17 cellular contexts compared by ENCODE assay signal in the genomic region with DNA sequence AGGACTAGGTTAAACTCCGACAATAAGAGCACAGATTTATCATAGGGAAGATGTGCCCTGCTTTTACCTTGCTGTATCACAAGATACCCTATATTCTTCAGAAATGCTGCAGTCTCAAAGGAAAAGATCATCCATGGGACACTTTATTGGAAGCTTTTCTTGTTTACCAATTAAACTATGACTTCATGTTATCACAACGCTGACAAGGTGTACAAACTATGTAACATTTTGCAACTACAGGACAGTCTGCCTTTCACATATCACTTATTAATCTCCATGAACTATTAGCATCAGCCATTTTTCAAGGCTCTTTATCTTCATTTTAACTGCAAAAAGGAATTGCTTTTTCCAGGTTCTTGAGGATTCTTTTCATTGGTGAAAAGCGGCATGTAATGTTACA. TPM values are rescaled to one million over a fixed set of nuclear protein-coding genes. Genes with fewer than 3 reads are reported as not detected.
DNase-seq lines count a peak whose midpoint lies in the region; ATAC-seq and TF ChIP-seq lines count a peak whose summit lies in the region.
"Had no signal": no experiment of that assay in that cellular context is flagged by ENCODE, and none has a peak within 500 bp of the region (broad histone marks: within the 10 kb centered on the region; RNA-seq: fewer than 3 reads in every experiment).

No MANE protein-coding gene starts in this region.

- POLR2A ChIA-PET in OCI-LY7 (lab: Charles Lee) = interaction anchor here (0.7 to 6.9 kb wide), 13 partner anchors 10 to 105 kb away, joined by 3 to 37 read pairs (median 7); a partner anchor contains a TSS

- H3K27me3 ChIP-seq in left ventricle myocardium inferior (ENCODE audit: low read depth) = no peaks in the 10 kb centered on the region
- no peaks in the 10 kb centered on the region for H3K27me3 ChIP-seq in smooth muscle cell (ENCODE audit: low read depth)

- CTCF ChIA-PET in OCI-LY7 (lab: Charles Lee; ENCODE audit: unreplicated experiment) = interaction anchor here (0.5 to 1.5 kb wide), 2 partner anchors 27 to 34 kb away, joined by 3 read pairs; a partner anchor contains a TSS

- H2AFZ ChIP-seq in OCI-LY7 (ENCODE audit: low read length) (peak overlapping the region; percentile 64; the same call in 1 of the 2 replicates), smooth muscle cell (ENCODE audit: low read depth) (no peak overlapping the region)

- peak overlapping the region in 1 of 2 donors; percentile 56 for H3K4me3 Mint-ChIP-seq in effector memory CD8-positive, alpha-beta T cell

- no peak overlapping the region for H3K9ac ChIP-seq in smooth muscle cell (ENCODE audit: low read depth)

- TF ChIP-seq CTCF in left ventricle myocardium inferior (IDR thresholded peaks at IDR 0.05; ENCODE audit: borderline replicate concordance) = no peak
- no peak for TF ChIP-seq CTCF in OCI-LY7 (conservative IDR thresholded peaks at IDR 0.05; ENCODE audit: low read length)
- TF ChIP-seq CTCF in smooth muscle cell (IDR thresholded peaks at IDR 0.05; ENCODE audit: borderline replicate concordance, insufficient read depth, poor library complexity, severe bottlenecking) = no peak
- no peak for TF ChIP-seq CTCF in GM13977 (IDR thresholded peaks at IDR 0.05; ENCODE audit: extremely low read depth, insufficient read depth, missing control alignments)

- peaks cover 21% of the 10 kb centered on the region for H3F3A ChIP-seq in smooth muscle cell (ENCODE audit: low read depth)

- H3K4me1 Mint-ChIP-seq in effector memory CD8-positive, alpha-beta T cell (ENCODE audit: low read depth in 2 of 2) = peaks cover 45 to 80% of the 10 kb centered on the region in 2 donors

- H3K27me3 Mint-ChIP-seq in effector memory CD8-positive, alpha-beta T cell = no peaks in the 10 kb centered on the region

- H3K9me3 Mint-ChIP-seq in effector memory CD8-positive, alpha-beta T cell = no peaks in the 10 kb centered on the region

- WGBS in smooth muscle cell (ENCODE audit: low lambda C conversion rate) = 95% methylated on average over 3 of the region's 3 CpGs

- H3K4me2 ChIP-seq in OCI-LY7 (ENCODE audit: low read length) (peak overlapping the region; percentile 90), smooth muscle cell (peak overlapping the region; percentile 61)

- H3K27ac ChIP-seq in left ventricle myocardium inferior (replicated peaks) (peak overlapping the region; percentile 74), OCI-LY7 (ENCODE audit: low read depth, low read length, poor library complexity, severe bottlenecking) (peak overlapping the region; percentile 77), smooth muscle cell (ENCODE audit: low read depth) (peak overlapping the region; percentile 78)
- H3K27ac ChIP-seq: HL-60, lower lobe of right lung, psoas muscle had no signal

- ATAC-seq in left ventricle myocardium superior = no peak
- ATAC-seq in effector memory CD8-positive, alpha-beta T cell (replicated peaks) = no peak
- no peak for ATAC-seq in HG03439 (IDR thresholded peaks at IDR 0.05; ENCODE audit: unreplicated experiment)
- ATAC-seq: lower lobe of right lung had no signal

- H3K79me2 ChIP-seq in OCI-LY7 (ENCODE audit: insufficient read depth, low read depth, low read length) = peaks cover 47% of the 10 kb centered on the region; the same call in 1 of the 2 replicates
- peaks cover 39% of the 10 kb centered on the region for H3K79me2 ChIP-seq in smooth muscle cell (ENCODE audit: low read depth)

- H3K4me3 ChIP-seq in left ventricle myocardium inferior (no peak overlapping the region), OCI-LY7 (ENCODE audit: low read depth, low read length, poor library complexity, severe bottlenecking) (peak overlapping the region; percentile 65), smooth muscle cell (no peak overlapping the region)
- H3K4me3 ChIP-seq: lower lobe of right lung, psoas muscle had no signal

- BruUV-seq in OCI-LY7 (replicated peaks; lab: Mats Ljungman, UMichigan) = no TSS peak

- H3K27ac Mint-ChIP-seq in effector memory CD8-positive, alpha-beta T cell = peak overlapping the region; percentile 86 to 94

- no peaks in the 10 kb centered on the region for H4K20me1 ChIP-seq in OCI-LY7 (ENCODE audit: insufficient read depth, low read length)
- H4K20me1 ChIP-seq in smooth muscle cell (ENCODE audit: low read depth) = peaks cover 7% of the 10 kb centered on the region

- intact Hi-C loops in left ventricle myocardium inferior (cut with micrococcal nuclease) = no loop called here
- intact Hi-C loops in left ventricle myocardium superior (cut with micrococcal nuclease) = no loop called here
- intact Hi-C loops in OCI-LY7 (cut with micrococcal nuclease; ENCODE audit: unreplicated experiment) = loop anchor here (10.0 kb wide), 1 partner anchor 420 kb away; no protein-coding TSS in a partner anchor

- peaks cover 31% of the 10 kb centered on the region for H3K36me3 Mint-ChIP-seq in effector memory CD8-positive, alpha-beta T cell (ENCODE audit: insufficient read depth)

- H3K9me2 ChIP-seq in OCI-LY7 (ENCODE audit: insufficient read depth, low read length) = no peaks in the 10 kb centered on the region

- peaks cover 14% of the 10 kb centered on the region for H3K36me3 ChIP-seq in left ventricle myocardium inferior
- peaks cover 3% of the 10 kb centered on the region; the same call in 1 of the 2 replicates for H3K36me3 ChIP-seq in OCI-LY7 (ENCODE audit: insufficient read depth, low read length)
- no peaks in the 10 kb centered on the region for H3K36me3 ChIP-seq in smooth muscle cell (ENCODE audit: low read depth)
- H3K36me3 ChIP-seq: lower lobe of right lung had no signal

- H3K4me1 ChIP-seq in left ventricle myocardium inferior = peaks cover 92% of the 10 kb centered on the region
- H3K4me1 ChIP-seq in OCI-LY7 (ENCODE audit: insufficient read depth, low read length, poor library complexity, severe bottlenecking) = peaks cover 95% of the 10 kb centered on the region
- H3K4me1 ChIP-seq in smooth muscle cell (ENCODE audit: low read depth) = peaks cover 28% of the 10 kb centered on the region

- DNase-seq in left ventricle myocardium inferior (no peak), left ventricle myocardium superior (no peak), OCI-LY7 (ENCODE audit: low spot score) (no peak), smooth muscle cell (lab: John Stamatoyannopoulos, UW; ENCODE audit: unreplicated experiment) (no peak), GM13977 (ENCODE audit: low spot score) (no peak), H4 (ENCODE audit: low spot score) (no peak)
- DNase-seq in effector memory CD8-positive, alpha-beta T cell = no peak
- DNase-seq: activated CD8-positive, alpha-beta memory T cell treated with anti-CD3 and anti-CD28 coated beads for 24 hours; activated naive CD4-positive, alpha-beta T cell; lower lobe of right lung; naive B cell; NCI-H1436; psoas muscle; SHP77; T1000 had no signal

- in situ Hi-C loops in GM13977 (cut with MboI; ENCODE audit: low pct_unique_long_range_greater_than_20kb, low sequenced_read_pairs, unreplicated experiment) = no loop called here

- H3K9me3 ChIP-seq in left ventricle myocardium inferior (replicated peaks) (no peaks in the 10 kb centered on the region), OCI-LY7 (ENCODE audit: low read length) (no peaks in the 10 kb centered on the region), smooth muscle cell (replicated peaks; ENCODE audit: low read depth) (no peaks in the 10 kb centered on the region)
- H3K9me3 ChIP-seq: lower lobe of right lung, psoas muscle had no signal

RNA-seq across cellular contexts. Expression of a gene that starts 34.0 kb away (rescaled TPM):
- total RNA-seq in left ventricle myocardium inferior (46.7 TPM), left ventricle myocardium superior (60.3 TPM), OCI-LY7 (2022) (38.5 and 51.6 TPM in 2 replicates), smooth muscle cell (38.0 and 38.9 TPM in 2 replicates)
- total RNA-seq in OCI-LY7 (2014; rRNA removed; shearing (Covaris generic)) = 24.5 and 57.7 TPM in 2 replicates
- 13.9 and 18.3 TPM in 2 replicates for polyA plus RNA-seq in smooth muscle cell
- total RNA-seq in H4 (2014; rRNA removed; shearing (Covaris generic)) = 22.4 and 22.5 TPM in 2 replicates
